In the genomic region with DNA sequence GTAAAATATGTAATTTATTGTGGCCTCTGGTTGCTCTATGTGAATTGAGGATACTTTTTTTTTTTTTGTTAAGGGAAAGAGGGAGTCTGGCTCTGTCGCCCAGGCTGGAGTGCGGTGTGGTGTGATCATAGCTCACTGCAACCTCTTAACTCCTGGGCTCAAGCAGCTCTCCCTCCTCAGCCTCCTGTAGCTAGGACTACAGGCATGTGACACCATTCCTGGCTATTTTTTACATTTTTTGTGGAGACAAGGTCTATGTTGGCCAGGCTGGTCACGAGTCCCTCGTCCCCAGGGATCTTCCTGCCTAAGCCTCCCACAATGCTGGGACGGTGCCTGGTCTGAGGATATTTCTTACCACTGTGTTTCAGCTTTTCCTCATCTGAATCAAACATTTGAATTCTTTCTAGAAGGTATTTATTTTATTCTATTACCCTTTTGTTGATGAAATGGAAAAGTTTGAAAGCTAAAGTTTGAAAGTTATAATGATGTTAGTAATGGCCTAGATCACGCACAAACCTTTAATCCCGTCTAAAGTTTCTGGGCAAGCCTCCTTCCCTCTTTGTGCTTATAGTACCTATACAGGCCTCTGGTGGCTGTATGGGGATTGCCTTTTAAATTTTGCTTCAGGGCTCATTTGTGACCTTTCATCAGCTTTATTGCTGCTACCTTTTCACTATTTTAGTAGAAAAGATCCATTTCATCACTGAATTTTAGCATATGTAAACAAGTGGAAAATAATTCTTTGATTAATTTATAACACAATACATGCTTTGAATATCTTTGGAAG, we compare ENCODE assay signal across 1 cellular context.
TF ChIP-seq lines count a peak whose summit lies in the region.

No MANE protein-coding gene starts in this region.

TF ChIP-seq in H1, 55 proteins besides CTCF, POLR2A, EP300 and RAD21:
- TF ChIP-seq RXRA (IDR thresholded peaks at IDR 0.05; ENCODE audit: insufficient read depth, low read depth, low read length) (no peak), PHF8 (conservative IDR thresholded peaks at IDR 0.05; ENCODE audit: low read depth, low read length) (no peak), SAP30 (IDR thresholded peaks at IDR 0.05; ENCODE audit: insufficient read depth, insufficient replicate concordance, low read length) (no peak), KDM5A (IDR thresholded peaks at IDR 0.05; ENCODE audit: low read length) (no peak), TCF12 (IDR thresholded peaks at IDR 0.05; ENCODE audit: low read depth, low read length) (no peak), POLR2AphosphoS5 (IDR thresholded peaks at IDR 0.05; ENCODE audit: low read depth, low read length) (peak; percentile 64; the same call in 1 of the 2 replicates), NRF1 (IDR thresholded peaks at IDR 0.05; ENCODE audit: low read depth, low read length) (no peak), SIX5 (IDR thresholded peaks at IDR 0.05; ENCODE audit: low read depth, low read length) (no peak), TAF1 (IDR thresholded peaks at IDR 0.05; ENCODE audit: low read depth, low read length) (peak; percentile 53; the same call in 1 of the 2 replicates), SIN3A (conservative IDR thresholded peaks at IDR 0.05 in 1 of 2, IDR thresholded peaks at IDR 0.05 in 1 of 2; ENCODE audit: low read depth in 1 of 2, low read length in 2 of 2) (peak in 1 of 2 experiments; percentile 59; a peak in 1 of 4 replicates)
- TF ChIP-seq, protein P1, sequence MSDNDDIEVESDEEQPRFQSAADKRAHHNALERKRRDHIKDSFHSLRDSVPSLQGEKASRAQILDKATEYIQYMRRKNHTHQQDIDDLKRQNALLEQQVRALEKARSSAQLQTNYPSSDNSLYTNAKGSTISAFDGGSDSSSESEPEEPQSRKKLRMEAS (IDR thresholded peaks at IDR 0.05), result no peak
- TF ChIP-seq, protein P2, sequence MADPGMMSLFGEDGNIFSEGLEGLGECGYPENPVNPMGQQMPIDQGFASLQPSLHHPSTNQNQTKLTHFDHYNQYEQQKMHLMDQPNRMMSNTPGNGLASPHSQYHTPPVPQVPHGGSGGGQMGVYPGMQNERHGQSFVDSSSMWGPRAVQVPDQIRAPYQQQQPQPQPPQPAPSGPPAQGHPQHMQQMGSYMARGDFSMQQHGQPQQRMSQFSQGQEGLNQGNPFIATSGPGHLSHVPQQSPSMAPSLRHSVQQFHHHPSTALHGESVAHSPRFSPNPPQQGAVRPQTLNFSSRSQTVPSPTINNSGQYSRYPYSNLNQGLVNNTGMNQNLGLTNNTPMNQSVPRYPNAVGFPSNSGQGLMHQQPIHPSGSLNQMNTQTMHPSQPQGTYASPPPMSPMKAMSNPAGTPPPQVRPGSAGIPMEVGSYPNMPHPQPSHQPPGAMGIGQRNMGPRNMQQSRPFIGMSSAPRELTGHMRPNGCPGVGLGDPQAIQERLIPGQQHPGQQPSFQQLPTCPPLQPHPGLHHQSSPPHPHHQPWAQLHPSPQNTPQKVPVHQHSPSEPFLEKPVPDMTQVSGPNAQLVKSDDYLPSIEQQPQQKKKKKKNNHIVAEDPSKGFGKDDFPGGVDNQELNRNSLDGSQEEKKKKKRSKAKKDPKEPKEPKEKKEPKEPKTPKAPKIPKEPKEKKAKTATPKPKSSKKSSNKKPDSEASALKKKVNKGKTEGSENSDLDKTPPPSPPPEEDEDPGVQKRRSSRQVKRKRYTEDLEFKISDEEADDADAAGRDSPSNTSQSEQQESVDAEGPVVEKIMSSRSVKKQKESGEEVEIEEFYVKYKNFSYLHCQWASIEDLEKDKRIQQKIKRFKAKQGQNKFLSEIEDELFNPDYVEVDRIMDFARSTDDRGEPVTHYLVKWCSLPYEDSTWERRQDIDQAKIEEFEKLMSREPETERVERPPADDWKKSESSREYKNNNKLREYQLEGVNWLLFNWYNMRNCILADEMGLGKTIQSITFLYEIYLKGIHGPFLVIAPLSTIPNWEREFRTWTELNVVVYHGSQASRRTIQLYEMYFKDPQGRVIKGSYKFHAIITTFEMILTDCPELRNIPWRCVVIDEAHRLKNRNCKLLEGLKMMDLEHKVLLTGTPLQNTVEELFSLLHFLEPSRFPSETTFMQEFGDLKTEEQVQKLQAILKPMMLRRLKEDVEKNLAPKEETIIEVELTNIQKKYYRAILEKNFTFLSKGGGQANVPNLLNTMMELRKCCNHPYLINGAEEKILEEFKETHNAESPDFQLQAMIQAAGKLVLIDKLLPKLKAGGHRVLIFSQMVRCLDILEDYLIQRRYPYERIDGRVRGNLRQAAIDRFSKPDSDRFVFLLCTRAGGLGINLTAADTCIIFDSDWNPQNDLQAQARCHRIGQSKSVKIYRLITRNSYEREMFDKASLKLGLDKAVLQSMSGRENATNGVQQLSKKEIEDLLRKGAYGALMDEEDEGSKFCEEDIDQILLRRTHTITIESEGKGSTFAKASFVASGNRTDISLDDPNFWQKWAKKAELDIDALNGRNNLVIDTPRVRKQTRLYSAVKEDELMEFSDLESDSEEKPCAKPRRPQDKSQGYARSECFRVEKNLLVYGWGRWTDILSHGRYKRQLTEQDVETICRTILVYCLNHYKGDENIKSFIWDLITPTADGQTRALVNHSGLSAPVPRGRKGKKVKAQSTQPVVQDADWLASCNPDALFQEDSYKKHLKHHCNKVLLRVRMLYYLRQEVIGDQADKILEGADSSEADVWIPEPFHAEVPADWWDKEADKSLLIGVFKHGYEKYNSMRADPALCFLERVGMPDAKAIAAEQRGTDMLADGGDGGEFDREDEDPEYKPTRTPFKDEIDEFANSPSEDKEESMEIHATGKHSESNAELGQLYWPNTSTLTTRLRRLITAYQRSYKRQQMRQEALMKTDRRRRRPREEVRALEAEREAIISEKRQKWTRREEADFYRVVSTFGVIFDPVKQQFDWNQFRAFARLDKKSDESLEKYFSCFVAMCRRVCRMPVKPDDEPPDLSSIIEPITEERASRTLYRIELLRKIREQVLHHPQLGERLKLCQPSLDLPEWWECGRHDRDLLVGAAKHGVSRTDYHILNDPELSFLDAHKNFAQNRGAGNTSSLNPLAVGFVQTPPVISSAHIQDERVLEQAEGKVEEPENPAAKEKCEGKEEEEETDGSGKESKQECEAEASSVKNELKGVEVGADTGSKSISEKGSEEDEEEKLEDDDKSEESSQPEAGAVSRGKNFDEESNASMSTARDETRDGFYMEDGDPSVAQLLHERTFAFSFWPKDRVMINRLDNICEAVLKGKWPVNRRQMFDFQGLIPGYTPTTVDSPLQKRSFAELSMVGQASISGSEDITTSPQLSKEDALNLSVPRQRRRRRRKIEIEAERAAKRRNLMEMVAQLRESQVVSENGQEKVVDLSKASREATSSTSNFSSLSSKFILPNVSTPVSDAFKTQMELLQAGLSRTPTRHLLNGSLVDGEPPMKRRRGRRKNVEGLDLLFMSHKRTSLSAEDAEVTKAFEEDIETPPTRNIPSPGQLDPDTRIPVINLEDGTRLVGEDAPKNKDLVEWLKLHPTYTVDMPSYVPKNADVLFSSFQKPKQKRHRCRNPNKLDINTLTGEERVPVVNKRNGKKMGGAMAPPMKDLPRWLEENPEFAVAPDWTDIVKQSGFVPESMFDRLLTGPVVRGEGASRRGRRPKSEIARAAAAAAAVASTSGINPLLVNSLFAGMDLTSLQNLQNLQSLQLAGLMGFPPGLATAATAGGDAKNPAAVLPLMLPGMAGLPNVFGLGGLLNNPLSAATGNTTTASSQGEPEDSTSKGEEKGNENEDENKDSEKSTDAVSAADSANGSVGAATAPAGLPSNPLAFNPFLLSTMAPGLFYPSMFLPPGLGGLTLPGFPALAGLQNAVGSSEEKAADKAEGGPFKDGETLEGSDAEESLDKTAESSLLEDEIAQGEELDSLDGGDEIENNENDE (IDR thresholded peaks at IDR 0.05; ENCODE audit: insufficient replicate concordance, low read length), result no peak
